ENCODE assay signal across 25 cellular contexts in genomic region chr2:109304248-109304647, GRCh38.
"Had no signal": no experiment of that assay in that cellular context is flagged by ENCODE, and none has a peak within 500 bp of the region (broad histone marks: within the 10 kb centered on the region; RNA-seq: fewer than 3 reads in every experiment).

No MANE protein-coding gene starts in this region.

- H3K27me3 Mint-ChIP-seq: activated CD4-positive, alpha-beta T cell treated with anti-CD3 and anti-CD28 coated beads for 36 hours; activated naive CD8-positive, alpha-beta T cell treated with anti-CD3 and anti-CD28 coated beads for 36 hours had no signal

- H3K4me3 ChIP-seq: K562 had no signal

- H3K4me1 Mint-ChIP-seq: activated CD4-positive, alpha-beta T cell treated with anti-CD3 and anti-CD28 coated beads for 36 hours; activated naive CD4-positive, alpha-beta T cell treated with anti-CD3 and anti-CD28 coated beads, Interleukin-2, amount 10 ng/mL, durations not matched to agents 7 days and 5 days; T-cell had no signal

- H3K27me3 ChIP-seq: brain microvascular endothelial cell had no signal

- H3K27ac Mint-ChIP-seq: activated CD4-positive, alpha-beta memory T cell treated with anti-CD3 and anti-CD28 coated beads, Interleukin-2, amount 10 ng/mL, durations not matched to agents 7 days and 5 days; activated CD4-positive, alpha-beta T cell treated with anti-CD3 and anti-CD28 coated beads for 36 hours; activated naive CD4-positive, alpha-beta T cell treated with anti-CD3 and anti-CD28 coated beads, Interleukin-2, amount 10 ng/mL, durations not matched to agents 7 days and 5 days; activated naive CD8-positive, alpha-beta T cell treated with anti-CD3 and anti-CD28 coated beads for 36 hours; activated T-cell treated with anti-CD3 and anti-CD28 coated beads, Interleukin-2, amount 50 U/mL, for 72 hours; activated T-helper 2 cell treated with anti-CD3 and anti-CD28 coated beads, Interferon-gamma antibody, Interleukin-2, Interleukin-4, amounts not matched to agents 10 μg/mL and 5 μg/mL and 100 μg/mL, durations not matched to agents 14 hours and 24 hours and 36 hours; T-cell had no signal

- H3K9me3 Mint-ChIP-seq: activated CD4-positive, alpha-beta memory T cell treated with anti-CD3 and anti-CD28 coated beads, Interleukin-2, amount 10 ng/mL, durations not matched to agents 7 days and 5 days; activated naive CD4-positive, alpha-beta T cell treated with anti-CD3 and anti-CD28 coated beads, Interleukin-2, amount 10 ng/mL, durations not matched to agents 7 days and 5 days; activated naive CD8-positive, alpha-beta T cell treated with anti-CD3 and anti-CD28 coated beads for 36 hours; activated T-cell treated with anti-CD3 and anti-CD28 coated beads, Interleukin-2, amount 50 U/mL, for 72 hours; activated T-helper 2 cell treated with anti-CD3 and anti-CD28 coated beads, Interferon-gamma antibody, Interleukin-2, Interleukin-4, amounts not matched to agents 10 μg/mL and 5 μg/mL and 100 μg/mL, durations not matched to agents 14 hours and 24 hours and 36 hours; T-cell had no signal

- DNase-seq: activated CD4-positive, alpha-beta memory T cell treated with anti-CD3 and anti-CD28 coated beads, Interleukin-2, amount 10 ng/mL, durations not matched to agents 7 days and 5 days; activated CD4-positive, alpha-beta T cell treated with anti-CD3 and anti-CD28 coated beads for 36 hours; activated CD4-positive, alpha-beta T cell treated with anti-CD3 and anti-CD28 coated beads, Interleukin-2, amount 50 U/mL, for 1 hour; activated gamma-delta T cell treated with Interleukin-2 at 50 U/mL for 16 hours; activated naive CD4-positive, alpha-beta T cell treated with anti-CD3 and anti-CD28 coated beads, Interleukin-2, amount 10 ng/mL, durations not matched to agents 7 days and 5 days; activated naive CD8-positive, alpha-beta T cell treated with anti-CD3 and anti-CD28 coated beads for 36 hours; activated T-cell treated with anti-CD3 and anti-CD28 coated beads, Interleukin-2, amount 50 U/mL, for 72 hours; brain microvascular endothelial cell; cerebellar nuclear complex; Karpas-422; NCI-H1092 treated with DMSO at 0.1 percent for 48 hours; NCI-H1417 treated with DMSO at 0.1 percent for 48 hours; NCI-H1694; NCI-H2029; NCI-H2107; NCI-H2227 treated with DMSO at 0.1 percent for 48 hours; NCI-H526; NCI-H82; SIG-M5; T-cell; T-helper 2 cell; T1000; WERI-Rb-1 had no signal

- H3K4me3 Mint-ChIP-seq: activated CD4-positive, alpha-beta memory T cell treated with anti-CD3 and anti-CD28 coated beads, Interleukin-2, amount 10 ng/mL, durations not matched to agents 7 days and 5 days; activated CD4-positive, alpha-beta T cell treated with anti-CD3 and anti-CD28 coated beads for 36 hours; activated naive CD4-positive, alpha-beta T cell treated with anti-CD3 and anti-CD28 coated beads, Interleukin-2, amount 10 ng/mL, durations not matched to agents 7 days and 5 days; activated naive CD8-positive, alpha-beta T cell treated with anti-CD3 and anti-CD28 coated beads for 36 hours; activated T-cell treated with anti-CD3 and anti-CD28 coated beads, Interleukin-2, amount 50 U/mL, for 72 hours; T-cell had no signal

- H3K36me3 ChIP-seq: brain microvascular endothelial cell, WERI-Rb-1 had no signal

- H3K36me3 Mint-ChIP-seq: activated naive CD4-positive, alpha-beta T cell treated with anti-CD3 and anti-CD28 coated beads, Interleukin-2, amount 10 ng/mL, durations not matched to agents 7 days and 5 days; activated naive CD8-positive, alpha-beta T cell treated with anti-CD3 and anti-CD28 coated beads for 36 hours; T-cell had no signal

- H3K27ac ChIP-seq: brain microvascular endothelial cell, WERI-Rb-1 had no signal
